ENCODE assay signal across 8 cellular contexts in genomic region chr20:5646038-5646755, GRCh38. TPM values are rescaled to one million over a fixed set of nuclear protein-coding genes. Genes with fewer than 3 reads are reported as not detected.
DNase-seq lines count a peak whose midpoint lies in the region; ATAC-seq and TF ChIP-seq lines count a peak whose summit lies in the region.
"Not testable (repeated sequence)": the region's sequence is repeated elsewhere in the genome, so short reads cannot be mapped to it uniquely, and the experiment has no call there.

No MANE protein-coding gene starts in this region.

- WGBS in esophagus squamous epithelium, 2 donors: 72 to 80% methylated on average over 10 to 11 of the region's 16 CpGs

- not testable (repeated sequence) for H3K27me3 ChIP-seq in CD4-positive, alpha-beta T cell (ENCODE audit: control insufficient read depth, insufficient read depth, low read length); Peyer's patch; esophagus squamous epithelium

- not testable (repeated sequence) for H3K36me3 Mint-ChIP-seq in CD4-positive, alpha-beta T cell (ENCODE audit: low read depth)

- not testable (repeated sequence) for H3K36me3 ChIP-seq in Peyer's patch, esophagus squamous epithelium

- peak overlapping the region; percentile 68 for H3K27ac Mint-ChIP-seq in CD4-positive, alpha-beta T cell

- H3K4me3 Mint-ChIP-seq in CD4-positive, alpha-beta T cell: peak overlapping the region; percentile 54

- not testable (repeated sequence) for H3K4me3 ChIP-seq in Peyer's patch, esophagus squamous epithelium

- peaks cover 40% of the 10 kb centered on the region for H3K4me1 Mint-ChIP-seq in CD4-positive, alpha-beta T cell (ENCODE audit: low read depth)

- H3K9me3 Mint-ChIP-seq in CD4-positive, alpha-beta T cell: not testable (repeated sequence)

- H3K27me3 Mint-ChIP-seq in CD4-positive, alpha-beta T cell: not testable (repeated sequence)

- H3K9me3 ChIP-seq in CD4-positive, alpha-beta T cell (ENCODE audit: control insufficient read depth, low read length); Peyer's patch; esophagus squamous epithelium: not testable (repeated sequence)

- intact Hi-C loops in CD4-positive, alpha-beta T cell (cut with DNase I, micrococcal nuclease); esophagus squamous epithelium (cut with DNase I): not testable (repeated sequence)

- POLR2A ChIA-PET in CD4-positive, alpha-beta T cell (lab: Charles Lee): interaction anchor here (0.7 to 2.6 kb wide), 3 partner anchors 68 to 158 kb away, joined by 3 to 13 read pairs (median 3); no protein-coding TSS in a partner anchor

- H3K4me1 ChIP-seq in Peyer's patch (peaks cover 0 to 35% (median 20%) of the 10 kb centered on the region in 4 donors), esophagus squamous epithelium (peaks cover 45 to 71% (median 46%) of the 10 kb centered on the region in 3 donors)

- ATAC-seq in CD4-positive, alpha-beta T cell (ENCODE audit: poor library complexity): not testable (repeated sequence)
- ATAC-seq in GM19035 (IDR thresholded peaks at IDR 0.05; ENCODE audit: unreplicated experiment) (peak; percentile 29), HG02610 (IDR thresholded peaks at IDR 0.05; ENCODE audit: unreplicated experiment) (peak; percentile 11), HG03520 (IDR thresholded peaks at IDR 0.05; ENCODE audit: unreplicated experiment) (peak; percentile 31)
- ATAC-seq in stimulated activated naive CD8-positive, alpha-beta T cell treated with anti-CD3 and anti-CD28 coated beads, Interleukin-15, Interleukin-2, amounts not matched to agents 100 U/mL and 50 U/mL, for 24 hours: peak; percentile 29

- CTCF ChIA-PET in CD4-positive, alpha-beta T cell (lab: Charles Lee): not testable (repeated sequence)

- TF ChIP-seq CTCF in CD4-positive, alpha-beta T cell (IDR thresholded peaks at IDR 0.05); Peyer's patch (IDR thresholded peaks at IDR 0.05); esophagus squamous epithelium (IDR thresholded peaks at IDR 0.05): not testable (repeated sequence)

- H3K27ac ChIP-seq in CD4-positive, alpha-beta T cell (ENCODE audit: low read depth, low read length): not testable (repeated sequence)
- H3K27ac ChIP-seq in Peyer's patch: peak overlapping the region; percentile 60 to 71 (median 68)
- H3K27ac ChIP-seq in esophagus squamous epithelium: peak overlapping the region; percentile 77 to 91 (median 83)

- not testable (repeated sequence) for DNase-seq in CD4-positive, alpha-beta T cell; Peyer's patch; esophagus squamous epithelium (lab: John Stamatoyannopoulos, UW); stimulated activated naive CD8-positive, alpha-beta T cell treated with anti-CD3 and anti-CD28 coated beads, Interleukin-15, Interleukin-2, amounts not matched to agents 100 U/mL and 50 U/mL, for 24 hours
- peak; percentile 41 to 46 for DNase-seq in activated T-cell treated with anti-CD3 and anti-CD28 coated beads, Interleukin-2, amount 50 U/mL, for 48 hours

- not testable (repeated sequence) for TF ChIP-seq POLR2A in Peyer's patch (IDR thresholded peaks at IDR 0.05); esophagus squamous epithelium (IDR thresholded peaks at IDR 0.05)

RNA-seq across cellular contexts. Expression of gene GPCPD1, which starts 35.4 kb away (rescaled TPM):
- 100 to 1,000 TPM; 171 to 176 TPM for total RNA-seq in CD4-positive, alpha-beta T cell
- total RNA-seq in Peyer's patch (10 to 100 TPM; 18.2 to 64.4 (median 23.8) TPM), esophagus squamous epithelium (10 to 100 TPM in 3 of 4 donors, 1 to 10 TPM in 1; 8.5 to 18.7 (median 11.8) TPM)
